Comparison of ENCODE assay signal across 23 cellular contexts in the genomic region with DNA sequence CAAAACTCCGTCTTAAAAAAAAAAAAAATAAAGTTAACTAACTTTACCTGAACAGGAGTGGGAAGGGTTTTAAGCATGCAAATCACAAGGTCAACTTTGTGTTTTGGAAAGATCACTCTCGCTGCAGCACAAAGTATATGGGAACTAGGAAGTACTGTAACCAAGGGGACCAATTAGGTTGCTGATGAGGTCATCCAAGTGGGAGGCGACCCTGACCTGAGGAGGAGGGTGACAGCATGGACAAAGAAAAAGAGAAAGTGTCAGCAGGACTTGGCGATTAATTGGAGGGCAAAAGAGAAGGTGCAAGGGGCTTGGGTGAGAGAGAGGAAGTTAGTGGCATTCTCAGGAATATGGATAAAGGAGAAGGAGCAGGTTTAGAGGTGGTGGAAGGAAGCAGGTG. TPM values are rescaled to one million over a fixed set of nuclear protein-coding genes. Genes with fewer than 3 reads are reported as not detected.
DNase-seq lines count a peak whose midpoint lies in the region; ATAC-seq and TF ChIP-seq lines count a peak whose summit lies in the region.
"Had no signal": no experiment of that assay in that cellular context is flagged by ENCODE, and none has a peak within 500 bp of the region (broad histone marks: within the 10 kb centered on the region; RNA-seq: fewer than 3 reads in every experiment).

No MANE protein-coding gene starts in this region.

- no peaks in the 10 kb centered on the region for H3K36me3 ChIP-seq in CD4-positive, CD25-positive, alpha-beta regulatory T cell (ENCODE audit: control insufficient read depth, insufficient read depth, low read length)
- no peaks in the 10 kb centered on the region for H3K36me3 ChIP-seq in ES-I3 (ENCODE audit: insufficient read depth, low read length)
- H3K36me3 ChIP-seq in mesenchymal stem cell (ENCODE audit: control insufficient read depth in 1 of 2, insufficient read depth in 2 of 2, low read depth in 1 of 2, low read length in 2 of 2) = peaks cover 0 to 3% of the 10 kb centered on the region in 2 experiments

- H3K14ac ChIP-seq in mesenchymal stem cell (ENCODE audit: low read length in 2 of 2) = no peak overlapping the region

- H3K4me1 ChIP-seq in CD4-positive, CD25-positive, alpha-beta regulatory T cell (ENCODE audit: control insufficient read depth, insufficient read depth, low read length, poor library complexity, severe bottlenecking) = peaks cover 3% of the 10 kb centered on the region
- H3K4me1 ChIP-seq in ES-I3 (ENCODE audit: insufficient read depth, low read length) = no peaks in the 10 kb centered on the region
- H3K4me1 ChIP-seq in mesenchymal stem cell (ENCODE audit: control insufficient read depth, insufficient read depth, low read depth, low read length) = no peaks in the 10 kb centered on the region

- no peak overlapping the region for H4K8ac ChIP-seq in mesenchymal stem cell (ENCODE audit: low read length)

- no peak overlapping the region for H2BK12ac ChIP-seq in mesenchymal stem cell (ENCODE audit: low read length in 2 of 2)

- POLR2A ChIA-PET in WTC11 (lab: Charles Lee) = no interaction called here

- H4K91ac ChIP-seq in mesenchymal stem cell (ENCODE audit: low read length) = no peak overlapping the region

- peak overlapping the region; percentile 80 for H2BK15ac ChIP-seq in mesenchymal stem cell (ENCODE audit: low read depth, poor library complexity, severe bottlenecking)

- no peaks in the 10 kb centered on the region for H3K9me3 ChIP-seq in CD4-positive, CD25-positive, alpha-beta regulatory T cell (ENCODE audit: control insufficient read depth in 2 of 2, low read length in 2 of 2)
- H3K9me3 ChIP-seq in ES-I3 (ENCODE audit: control insufficient read depth, insufficient read depth, low read length) (no peaks in the 10 kb centered on the region), mesenchymal stem cell (ENCODE audit: control insufficient read depth, low read length) (no peaks in the 10 kb centered on the region)

- H3K4me3 ChIP-seq in CD4-positive, CD25-positive, alpha-beta regulatory T cell (ENCODE audit: low read depth, low read length) = no peak overlapping the region
- no peak overlapping the region for H3K4me3 ChIP-seq in mesenchymal stem cell (ENCODE audit: insufficient read depth in 1 of 2, low read depth in 1 of 2, low read length in 2 of 2)
- H3K4me3 ChIP-seq: PC-9 had no signal

- H3K9ac ChIP-seq in ES-I3 (ENCODE audit: low read depth, low read length) = peak overlapping the region; percentile 22; the same call in 1 of the 2 replicates
- H3K9ac ChIP-seq in mesenchymal stem cell (ENCODE audit: low read length) = no peak overlapping the region

- intact Hi-C loops in activated CD4-positive, alpha-beta T cell treated with anti-CD3 and anti-CD28 coated beads, Interleukin-2, amount 10 ng/mL, durations not matched to agents 24 days and 14 days (cut with micrococcal nuclease) = no loop called here

- peaks cover 11% of the 10 kb centered on the region for H3K36me3 Mint-ChIP-seq in CD4-positive, CD25-positive, alpha-beta regulatory T cell
- H3K36me3 Mint-ChIP-seq in WTC11 = no peaks in the 10 kb centered on the region
- H3K36me3 Mint-ChIP-seq in activated CD4-positive, alpha-beta T cell treated with anti-CD3 and anti-CD28 coated beads, Interleukin-2, amount 10 ng/mL, durations not matched to agents 24 days and 14 days (ENCODE audit: low read depth) = peaks cover 20% of the 10 kb centered on the region

- H2BK5ac ChIP-seq in mesenchymal stem cell (ENCODE audit: low read depth, low read length, poor library complexity, severe bottlenecking) = no peak overlapping the region

- WGBS in mesenchymal stem cell = 78% methylated on average over 3 of the region's 4 CpGs

- H3K27ac Mint-ChIP-seq in CD4-positive, CD25-positive, alpha-beta regulatory T cell = peak overlapping the region in 2 of 3 donors; percentile 47 to 78
- no peak overlapping the region for H3K27ac Mint-ChIP-seq in WTC11
- no peak overlapping the region for H3K27ac Mint-ChIP-seq in activated CD4-positive, alpha-beta T cell treated with anti-CD3 and anti-CD28 coated beads, Interleukin-2, amount 10 ng/mL, durations not matched to agents 24 days and 14 days

- H3K18ac ChIP-seq in mesenchymal stem cell (ENCODE audit: low read depth in 1 of 2, low read length in 2 of 2) = no peak overlapping the region

- H3K27me3 ChIP-seq in CD4-positive, CD25-positive, alpha-beta regulatory T cell (ENCODE audit: control insufficient read depth, insufficient read depth, low read length) = no peaks in the 10 kb centered on the region
- no peaks in the 10 kb centered on the region for H3K27me3 ChIP-seq in mesenchymal stem cell (ENCODE audit: control insufficient read depth in 1 of 2, insufficient read depth in 1 of 2, low read length in 2 of 2)

- H3K23ac ChIP-seq in mesenchymal stem cell (ENCODE audit: low read length in 2 of 2) = no peak overlapping the region

- H3K4ac ChIP-seq in mesenchymal stem cell (ENCODE audit: low read depth in 1 of 2, low read length in 2 of 2) = no peak overlapping the region

- CTCF ChIA-PET in WTC11 (lab: Charles Lee) = interaction anchor here (1.4 kb wide), 1 partner anchor 16 kb away, joined by 3 read pairs; no protein-coding TSS in a partner anchor

- peak overlapping the region in 1 of 4 donors; percentile 81 for H3K4me3 Mint-ChIP-seq in CD4-positive, CD25-positive, alpha-beta regulatory T cell
- no peak overlapping the region for H3K4me3 Mint-ChIP-seq in WTC11
- no peak overlapping the region for H3K4me3 Mint-ChIP-seq in activated CD4-positive, alpha-beta T cell treated with anti-CD3 and anti-CD28 coated beads, Interleukin-2, amount 10 ng/mL, durations not matched to agents 24 days and 14 days

- no peak for TF ChIP-seq CTCF in WTC11 (IDR thresholded peaks at IDR 0.05)

- DNase-seq in CD4-positive, CD25-positive, alpha-beta regulatory T cell = no peak
- DNase-seq in WTC11 (ENCODE audit: low spot score) = no peak
- no peak for DNase-seq in mesenchymal stem cell
- DNase-seq in medulla oblongata (ENCODE audit: extremely low spot score) = no peak
- DNase-seq in NCI-H146 treated with DMSO at 0.1 percent for 48 hours (lab: John Stamatoyannopoulos, UW; ENCODE audit: unreplicated experiment) = no peak
- DNase-seq in epidermal melanocyte (ENCODE audit: insufficient read length, low spot score) = no peak
- DNase-seq in activated CD4-positive, alpha-beta T cell treated with anti-CD3 and anti-CD28 coated beads, Interleukin-2, amount 10 ng/mL, durations not matched to agents 24 days and 14 days = no peak
- DNase-seq: ACHN, C1 segment of cervical spinal cord, COR-L47, DMS 273 treated with DMSO at 0.1 percent for 48 hours, DND-41, GOT3, MM.1S, NCI-H1417, NCI-H187 treated with DMSO at 0.1 percent for 48 hours, NCI-H345, NCI-H524 treated with DMSO at 0.1 percent for 48 hours, PC-9, SIG-M5 had no signal

- H3K27me3 Mint-ChIP-seq in CD4-positive, CD25-positive, alpha-beta regulatory T cell = no peaks in the 10 kb centered on the region
- no peaks in the 10 kb centered on the region; the same call in 1 of the 2 replicates for H3K27me3 Mint-ChIP-seq in WTC11 (ENCODE audit: low read depth)
- H3K27me3 Mint-ChIP-seq in activated CD4-positive, alpha-beta T cell treated with anti-CD3 and anti-CD28 coated beads, Interleukin-2, amount 10 ng/mL, durations not matched to agents 24 days and 14 days = no peaks in the 10 kb centered on the region

- H2AFZ ChIP-seq in mesenchymal stem cell (ENCODE audit: low read depth, low read length) = no peak overlapping the region
- H2AFZ ChIP-seq: PC-9 had no signal

- no peak for ATAC-seq in CD4-positive, CD25-positive, alpha-beta regulatory T cell (ENCODE audit: low read depth in 2 of 2)
- peak; percentile 74 for ATAC-seq in WTC11
- ATAC-seq: HCT116 had no signal

- no peak overlapping the region for H2BK120ac ChIP-seq in mesenchymal stem cell (ENCODE audit: low read depth, low read length)

- H2AK5ac ChIP-seq in mesenchymal stem cell (ENCODE audit: low read length, severe bottlenecking) = no peak overlapping the region

- H3K4me1 Mint-ChIP-seq in CD4-positive, CD25-positive, alpha-beta regulatory T cell = peaks cover 15 to 39% (median 27%) of the 10 kb centered on the region in 4 donors
- peaks cover 10% of the 10 kb centered on the region; the same call in 1 of the 2 replicates for H3K4me1 Mint-ChIP-seq in WTC11
- peaks cover 39% of the 10 kb centered on the region for H3K4me1 Mint-ChIP-seq in activated CD4-positive, alpha-beta T cell treated with anti-CD3 and anti-CD28 coated beads, Interleukin-2, amount 10 ng/mL, durations not matched to agents 24 days and 14 days

- H3K4me2 ChIP-seq in mesenchymal stem cell (ENCODE audit: low read length, poor library complexity, severe bottlenecking) = no peak overlapping the region
- H3K4me2 ChIP-seq: PC-9 had no signal

- peaks cover 26% of the 10 kb centered on the region for H3K79me1 ChIP-seq in mesenchymal stem cell (replicated peaks; ENCODE audit: low read length, poor library complexity, severe bottlenecking)

- H3K27ac ChIP-seq in CD4-positive, CD25-positive, alpha-beta regulatory T cell (ENCODE audit: insufficient read depth, low read length, poor library complexity, severe bottlenecking) = no peak overlapping the region
- H3K27ac ChIP-seq in mesenchymal stem cell (ENCODE audit: low read length, poor library complexity, severe bottlenecking) = no peak overlapping the region
- H3K27ac ChIP-seq: PC-9, RWPE1 had no signal

- H3K9me3 Mint-ChIP-seq in CD4-positive, CD25-positive, alpha-beta regulatory T cell = no peaks in the 10 kb centered on the region
- no peaks in the 10 kb centered on the region for H3K9me3 Mint-ChIP-seq in WTC11
- H3K9me3 Mint-ChIP-seq in activated CD4-positive, alpha-beta T cell treated with anti-CD3 and anti-CD28 coated beads, Interleukin-2, amount 10 ng/mL, durations not matched to agents 24 days and 14 days = no peaks in the 10 kb centered on the region

TF ChIP-seq in WTC11, 78 proteins besides CTCF, POLR2A, EP300 and RAD21 (continues in another document):
- TF ChIP-seq ZNF423 (CRISPR knock-in tag; IDR thresholded peaks at IDR 0.05) (no peak), RORB (CRISPR knock-in tag; IDR thresholded peaks at IDR 0.05) (no peak), ZNF232 (CRISPR knock-in tag; IDR thresholded peaks at IDR 0.05) (no peak), ZNF138 (CRISPR knock-in tag; conservative IDR thresholded peaks at IDR 0.05) (no peak), ZNF219 (CRISPR knock-in tag; IDR thresholded peaks at IDR 0.05; ENCODE audit: borderline replicate concordance) (no peak), GTF2I (CRISPR knock-in tag; conservative IDR thresholded peaks at IDR 0.05) (no peak)

RNA-seq across cellular contexts. Expression of gene PLCXD2, which starts 10.2 kb away (rescaled TPM):
- total RNA-seq in CD4-positive, CD25-positive, alpha-beta regulatory T cell = 19.9 TPM
- 1 to 10 TPM; 1.6 to 2.5 (median 1.9) TPM for polyA plus RNA-seq in CD4-positive, CD25-positive, alpha-beta regulatory T cell
- 1.8 to 2.4 TPM (median 2.3 TPM) in 3 replicates for total RNA-seq in WTC11 (2021)
- polyA plus RNA-seq in mesenchymal stem cell (2013, experiment 1 of 2) = 0.83 TPM
- polyA plus RNA-seq in mesenchymal stem cell (2013, experiment 2 of 2) = 0.84 TPM
- total RNA-seq in activated CD4-positive, alpha-beta T cell treated with anti-CD3 and anti-CD28 coated beads, Interleukin-2, amount 10 ng/mL, durations not matched to agents 24 days and 14 days = 7.1 and 7.3 TPM in 2 replicates

Comparison
In these comparisons a context has a peak if more than half of its experiments do, and no peak if none do; other contexts are left out.
1. H3K27ac Mint-ChIP-seq: peak in CD4-positive, CD25-positive, alpha-beta regulatory T cell (2 of 3); none in WTC11 (single experiment) and activated CD4-positive, alpha-beta T cell treated with anti-CD3 and anti-CD28 coated beads, Interleukin-2, amount 10 ng/mL, durations not matched to agents 24 days and 14 days (single experiment).